In the genomic region with DNA sequence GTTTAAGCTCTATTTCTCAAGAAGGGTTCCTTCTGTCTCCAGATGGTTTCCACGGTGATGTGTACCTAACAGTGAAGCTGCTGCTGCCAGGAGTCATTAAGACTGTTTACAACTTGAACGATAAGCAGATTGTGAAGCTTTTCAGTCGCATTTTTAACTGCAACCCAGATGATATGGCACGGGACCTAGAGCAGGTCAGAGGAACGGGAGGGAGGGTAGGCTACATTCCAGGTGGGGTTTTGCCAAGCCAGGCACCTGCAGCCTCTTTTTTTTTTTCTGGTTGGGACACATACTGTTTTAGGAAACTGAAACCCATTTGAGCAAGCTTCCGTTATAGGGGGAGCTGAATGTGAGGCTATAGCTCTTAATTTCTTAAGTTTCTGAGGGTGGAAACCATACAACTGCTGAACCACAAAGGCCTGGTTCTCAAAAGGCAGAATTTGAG, we compare ENCODE assay signal across 13 cellular contexts. TPM values are rescaled to one million over a fixed set of nuclear protein-coding genes. Genes with fewer than 3 reads are reported as not detected.
A peak's percentile ranks its signal among the peaks of the same experiment; 100 is the strongest.
DNase-seq lines count a peak whose midpoint lies in the region; TF ChIP-seq lines count a peak whose summit lies in the region.
"Had no signal": no experiment of that assay in that cellular context is flagged by ENCODE, and none has a peak within 500 bp of the region (broad histone marks: within the 10 kb centered on the region; RNA-seq: fewer than 3 reads in every experiment).

No MANE protein-coding gene starts in this region.

- no peaks in the 10 kb centered on the region for H3K9me3 ChIP-seq in stomach
- no peaks in the 10 kb centered on the region for H3K9me3 ChIP-seq in neuronal stem cell (replicated peaks in 1 of 2; ENCODE audit: control insufficient read depth in 2 of 2, insufficient read depth in 1 of 2, low read depth in 1 of 2, low read length in 2 of 2)
- H3K9me3 ChIP-seq: right lobe of liver had no signal

- H3K23ac ChIP-seq in neuronal stem cell (ENCODE audit: low read depth, low read length, poor library complexity), result no peak overlapping the region

- H3K9ac ChIP-seq in neuronal stem cell (ENCODE audit: low read depth, low read length, poor library complexity), result no peak overlapping the region

- TF ChIP-seq POLR2A in stomach (IDR thresholded peaks at IDR 0.05), result no peak

- peak overlapping the region; percentile 20 to 74 (median 48) for H3K27ac ChIP-seq in stomach
- H3K27ac ChIP-seq in neuronal stem cell (replicated peaks; ENCODE audit: low read length), result no peak overlapping the region
- H3K27ac ChIP-seq in caudate nucleus (ENCODE audit: low read depth, low read length), result no peak overlapping the region
- H3K27ac ChIP-seq: right lobe of liver had no signal

- H2BK120ac ChIP-seq in neuronal stem cell (ENCODE audit: low read depth, low read length), result no peak overlapping the region

- H3K79me1 ChIP-seq in neuronal stem cell (ENCODE audit: low read depth, low read length), result no peaks in the 10 kb centered on the region

- H2BK5ac ChIP-seq in neuronal stem cell (ENCODE audit: low read length), result no peak overlapping the region

- H4K91ac ChIP-seq in neuronal stem cell (ENCODE audit: low read depth, low read length, poor library complexity), result no peak overlapping the region

- H2BK12ac ChIP-seq in neuronal stem cell (ENCODE audit: low read length), result no peak overlapping the region

- no peak overlapping the region for H3K4me3 ChIP-seq in fibroblast of pulmonary artery (replicated peaks; ENCODE audit: low read depth, low read length)
- no peak overlapping the region for H3K4me3 ChIP-seq in stomach
- H3K4me3 ChIP-seq in neuronal stem cell (ENCODE audit: low read length in 2 of 2), result no peak overlapping the region
- H3K4me3 ChIP-seq: right lobe of liver had no signal

- H2AFZ ChIP-seq in neuronal stem cell (ENCODE audit: low read length), result no peak overlapping the region

- no peak overlapping the region for H2BK15ac ChIP-seq in neuronal stem cell (ENCODE audit: low read length)

- H4K8ac ChIP-seq in neuronal stem cell (ENCODE audit: low read depth, low read length), result no peak overlapping the region

- 17 to 34% (median 23%) methylated on average over 6 of the region's 6 CpGs for WGBS in stomach, 5 donors
- no CpG with 5 or more reads among the region's 6 CpGs for WGBS in neuronal stem cell (ENCODE audit: extremely low coverage in 2 of 2, insufficient read length in 2 of 2, insufficient replicate concordance in 1 of 2), 2 donors

- DNase-seq in NCI-H82 (lab: John Stamatoyannopoulos, UW) (peak; percentile 36), NCI-H82 treated with DMSO at 0.1 percent for 48 hours (lab: John Stamatoyannopoulos, UW; ENCODE audit: unreplicated experiment) (no peak), NCI-H2171 (lab: John Stamatoyannopoulos, UW) (peak; percentile 85), fibroblast of pulmonary artery (ENCODE audit: low read depth) (peak; percentile 6), stomach (peak; percentile 90), neuronal stem cell (ENCODE audit: low spot score) (no peak), caudate nucleus (lab: John Stamatoyannopoulos, UW) (no peak), glomerular visceral epithelial cell (ENCODE audit: extremely low spot score) (no peak)
- DNase-seq: activated naive CD4-positive, alpha-beta T cell treated with anti-CD3 and anti-CD28 coated beads for 36 hours; DMS153; NCI-H187; right lobe of liver; T-helper 17 cell had no signal

- no peak overlapping the region for H3K18ac ChIP-seq in neuronal stem cell (ENCODE audit: low read length)

- H3K14ac ChIP-seq in neuronal stem cell (ENCODE audit: low read length), result no peak overlapping the region

- H3K27me3 ChIP-seq in stomach, result no peaks in the 10 kb centered on the region
- no peaks in the 10 kb centered on the region for H3K27me3 ChIP-seq in neuronal stem cell (ENCODE audit: control insufficient read depth in 3 of 3, insufficient read depth in 3 of 3, low read depth in 1 of 3, low read length in 3 of 3)
- H3K27me3 ChIP-seq: right lobe of liver had no signal

- H3K36me3 ChIP-seq in stomach, result peaks cover 22 to 91% (median 88%) of the 10 kb centered on the region in 4 donors
- H3K36me3 ChIP-seq in neuronal stem cell (replicated peaks in 1 of 2; ENCODE audit: control insufficient read depth in 2 of 2, insufficient read depth in 2 of 2, low read length in 2 of 2), result peaks cover 70 to 97% of the 10 kb centered on the region in 2 donors

- TF ChIP-seq EP300 in stomach (IDR thresholded peaks at IDR 0.05), result no peak

- intact Hi-C loops in stomach (cut with DNase I; ENCODE audit: low total_unique reads), result no loop called here

- no peak overlapping the region for H2AK5ac ChIP-seq in neuronal stem cell (ENCODE audit: low read depth, low read length)

- H3K4ac ChIP-seq in neuronal stem cell (ENCODE audit: low read length), result no peak overlapping the region

- H3K4me1 ChIP-seq in stomach (peaks cover 6 to 32% (median 15%) of the 10 kb centered on the region in 4 donors), neuronal stem cell (ENCODE audit: control insufficient read depth in 2 of 2, insufficient read depth in 1 of 2, low read depth in 1 of 2, low read length in 2 of 2) (no peaks in the 10 kb centered on the region)
- H3K4me1 ChIP-seq: right lobe of liver had no signal

- TF ChIP-seq CTCF in fibroblast of pulmonary artery (IDR thresholded peaks at IDR 0.05; ENCODE audit: low read length, missing control alignments), result no peak
- TF ChIP-seq CTCF in stomach (IDR thresholded peaks at IDR 0.05), result no peak

- no peak overlapping the region for H3K4me2 ChIP-seq in neuronal stem cell (ENCODE audit: insufficient read depth, low read length, poor library complexity, severe bottlenecking)

RNA-seq across cellular contexts. Expression of gene LIG3, which starts 10.6 kb away (rescaled TPM):
- 100 to 1,000 TPM in 1 of 5 donors, 10 to 100 TPM in 4; 20.3 to 212 (median 39.5) TPM for total RNA-seq in stomach
- 1 to 10 TPM; 4.7 to 7.8 (median 5.8) TPM for polyA plus RNA-seq in stomach
- polyA plus RNA-seq in neuronal stem cell (2013, experiment 1 of 2), result 43.3 TPM
- polyA plus RNA-seq in neuronal stem cell (2013, experiment 2 of 2), result 47.2 TPM

RNA-seq across cellular contexts. Expression of gene ZNF830, which starts 29.6 kb away (rescaled TPM):
- 10 to 100 TPM in 2 of 5 donors, 1 to 10 TPM in 3; 7.7 to 20.2 (median 8.5) TPM for total RNA-seq in stomach
- 10 to 100 TPM in 1 of 3 donors, 1 to 10 TPM in 2; 9.0 to 10.7 (median 9.8) TPM for polyA plus RNA-seq in stomach
- 12.3 TPM for polyA plus RNA-seq in neuronal stem cell (2013, experiment 1 of 2)
- polyA plus RNA-seq in neuronal stem cell (2013, experiment 2 of 2), result 13.6 TPM

RNA-seq across cellular contexts. Expression of gene CCT6B, which starts 29.7 kb away (rescaled TPM):
- 1 to 10 TPM in 2 of 5 donors, under 1 TPM in 1, not detected in 2; 0.45 to 8.6 (median 4.5) TPM for total RNA-seq in stomach
- polyA plus RNA-seq in stomach, result 1 to 10 TPM in 2 of 3 donors, under 1 TPM in 1; 0.56 to 1.5 (median 1.4) TPM
- 3.0 TPM for polyA plus RNA-seq in neuronal stem cell (2013, experiment 1 of 2)
- polyA plus RNA-seq in neuronal stem cell (2013, experiment 2 of 2), result 2.5 TPM

Comparison
In these comparisons a context has a peak if more than half of its experiments do, and no peak if none do; other contexts are left out.
1. DNase-seq: peak in NCI-H82 (single experiment), NCI-H2171 (single experiment), fibroblast of pulmonary artery (single experiment) and stomach (single experiment); none in NCI-H82 treated with DMSO at 0.1 percent for 48 hours (single experiment), neuronal stem cell (single experiment), caudate nucleus (0 of 61) and glomerular visceral epithelial cell (single experiment).
2. H3K27ac ChIP-seq: peak in stomach (5 of 5); none in neuronal stem cell (single experiment) and caudate nucleus (single experiment).